ENCODE assay signal across 21 cellular contexts in the genomic region with DNA sequence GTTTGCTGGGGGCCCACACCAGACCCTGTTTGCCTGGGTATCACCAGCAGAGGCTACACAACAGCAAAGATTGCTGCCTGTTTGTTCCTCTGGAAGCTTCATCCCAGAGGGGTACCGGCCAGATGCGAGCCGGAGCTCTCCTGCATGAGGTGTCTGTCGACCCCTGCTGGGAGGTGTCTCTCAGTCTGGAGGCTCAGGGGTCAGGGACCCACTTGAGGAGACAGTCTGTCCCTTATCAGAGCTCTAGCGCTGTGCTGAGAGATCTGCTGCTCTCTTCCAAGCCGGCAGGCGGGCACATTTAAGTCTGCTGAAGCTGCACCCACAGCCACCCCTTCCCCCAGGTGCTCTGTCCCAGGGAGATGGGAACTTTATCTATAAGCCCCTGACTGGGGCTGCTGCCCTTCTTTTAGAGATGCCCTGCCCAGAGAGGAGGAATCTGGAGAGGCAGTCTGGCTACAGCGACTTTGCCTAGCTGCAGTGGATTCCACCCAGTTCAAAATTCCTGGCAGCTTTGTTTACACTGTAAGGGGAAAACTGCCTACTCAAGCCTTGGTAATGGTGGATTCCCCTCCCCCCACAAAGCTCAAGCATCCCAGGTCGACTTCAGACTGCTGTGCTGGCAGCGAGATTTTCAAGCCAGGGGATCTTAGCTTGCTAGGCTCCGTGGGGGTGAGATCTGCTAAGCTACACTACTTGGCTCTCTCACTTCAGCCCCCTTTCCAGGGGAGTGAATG.
DNase-seq lines count a peak whose midpoint lies in the region; ATAC-seq and TF ChIP-seq lines count a peak whose summit lies in the region.
"Had no signal": no experiment of that assay in that cellular context is flagged by ENCODE, and none has a peak within 500 bp of the region (broad histone marks: within the 10 kb centered on the region; RNA-seq: fewer than 3 reads in every experiment).

No MANE protein-coding gene starts in this region.

- TF ChIP-seq EP300 in transverse colon (IDR thresholded peaks at IDR 0.05; ENCODE audit: low read depth), result no peak

- H3T11ph ChIP-seq in H9 (ENCODE audit: low read length), result no peak overlapping the region

- H3K9ac ChIP-seq in H9 (ENCODE audit: extremely low read depth, insufficient read length, low read length), result no peak overlapping the region
- H3K9ac ChIP-seq in mesendoderm (ENCODE audit: low read length), result no peak overlapping the region
- H3K9ac ChIP-seq: BLaER1 treated with 17β-estradiol and CSF1 and Interleukin-3, amounts not matched to agents 10 nM and 100 nM; SK-N-SH had no signal

- peaks cover 13 to 27% of the 10 kb centered on the region in 2 experiments; a peak in 4 of 5 replicates for H3K9me3 Mint-ChIP-seq in H9
- H3K9me3 Mint-ChIP-seq in activated T-helper 1 cell treated with anti-CD3 and anti-CD28 coated beads, Interleukin-12 subunit alpha, Interleukin-12 subunit beta, Interleukin-2, Interleukin-4 antibody, amounts not matched to agents 30 ng/mL and 10 ng/mL and 1 ng/mL, durations not matched to agents 14 hours and 24 hours and 36 hours, result no peaks in the 10 kb centered on the region

- TF ChIP-seq POLR2A in transverse colon (IDR thresholded peaks at IDR 0.05), result no peak

- no peaks in the 10 kb centered on the region for H3K79me1 ChIP-seq in H9 (ENCODE audit: insufficient read depth, low read depth, low read length, poor library complexity, severe bottlenecking)
- H3K79me1 ChIP-seq in mesendoderm (ENCODE audit: low read length), result no peaks in the 10 kb centered on the region

- no peak overlapping the region for H2BK20ac ChIP-seq in H9 (ENCODE audit: low read depth, low read length, poor library complexity, severe bottlenecking)

- H3K23ac ChIP-seq in H9 (ENCODE audit: insufficient read length, low read depth, low read length), result no peak overlapping the region
- H3K23ac ChIP-seq in mesendoderm (ENCODE audit: low read length), result no peak overlapping the region

- H3K4me3 ChIP-seq in iPS DF 6.9 (ENCODE audit: low read length) (no peak overlapping the region), mesendoderm (ENCODE audit: low read length) (no peak overlapping the region), transverse colon (no peak overlapping the region)
- H3K4me3 ChIP-seq: A549; BLaER1 treated with 17β-estradiol and CSF1 and Interleukin-3, amounts not matched to agents 10 nM and 100 nM; K562 had no signal

- H2AK5ac ChIP-seq in H9 (ENCODE audit: insufficient read length, low read length), result no peak overlapping the region
- no peak overlapping the region for H2AK5ac ChIP-seq in mesendoderm (ENCODE audit: low read length)

- in situ Hi-C loops in transverse colon (cut with MboI; ENCODE audit: low pct_ligation_motif_present in 1 of 4, low pct_unique_long_range_greater_than_20kb in 1 of 4, low sequenced_read_pairs in 3 of 4), result no loop called here

- H3K36me3 ChIP-seq in iPS DF 6.9 (ENCODE audit: control insufficient read depth, insufficient read depth, low read length), result no peaks in the 10 kb centered on the region
- H3K36me3 ChIP-seq in mesendoderm (ENCODE audit: control insufficient read depth, insufficient read depth, low read length), result no peaks in the 10 kb centered on the region
- no peaks in the 10 kb centered on the region for H3K36me3 ChIP-seq in transverse colon
- H3K36me3 ChIP-seq: BLaER1 treated with 17β-estradiol and CSF1 and Interleukin-3, amounts not matched to agents 10 nM and 100 nM had no signal

- no peak overlapping the region for H3K4me3 Mint-ChIP-seq in H9
- no peak overlapping the region for H3K4me3 Mint-ChIP-seq in activated T-helper 1 cell treated with anti-CD3 and anti-CD28 coated beads, Interleukin-12 subunit alpha, Interleukin-12 subunit beta, Interleukin-2, Interleukin-4 antibody, amounts not matched to agents 30 ng/mL and 10 ng/mL and 1 ng/mL, durations not matched to agents 14 hours and 24 hours and 36 hours
- H3K4me3 Mint-ChIP-seq: CD8-positive, alpha-beta memory T cell had no signal

- no peaks in the 10 kb centered on the region for H3K9me3 ChIP-seq in H9 (ENCODE audit: control insufficient read depth, low read depth, low read length)
- H3K9me3 ChIP-seq in iPS DF 6.9 (ENCODE audit: control insufficient read depth, insufficient read depth, low read length), result no peaks in the 10 kb centered on the region
- no peaks in the 10 kb centered on the region for H3K9me3 ChIP-seq in transverse colon
- H3K9me3 ChIP-seq: A549, SK-N-SH had no signal

- ATAC-seq in HG02938 (IDR thresholded peaks at IDR 0.05; ENCODE audit: unreplicated experiment), result no peak
- ATAC-seq in GM18870 (IDR thresholded peaks at IDR 0.05; ENCODE audit: unreplicated experiment), result no peak
- ATAC-seq: A549, K562 had no signal

- no peaks in the 10 kb centered on the region for H3K27me3 ChIP-seq in H9 (ENCODE audit: insufficient read depth, low read length)
- no peaks in the 10 kb centered on the region for H3K27me3 ChIP-seq in iPS DF 6.9 (ENCODE audit: control insufficient read depth, insufficient read depth, low read length)
- H3K27me3 ChIP-seq in mesendoderm (ENCODE audit: insufficient read depth, low read length, poor library complexity), result no peaks in the 10 kb centered on the region
- no peaks in the 10 kb centered on the region for H3K27me3 ChIP-seq in transverse colon
- H3K27me3 ChIP-seq: BLaER1 treated with 17β-estradiol and CSF1 and Interleukin-3, amounts not matched to agents 10 nM and 100 nM had no signal

- H2BK5ac ChIP-seq in H9 (ENCODE audit: insufficient read length, low read length) (no peak overlapping the region), mesendoderm (ENCODE audit: low read length) (no peak overlapping the region)

- no peak overlapping the region for H4K91ac ChIP-seq in H9 (ENCODE audit: insufficient read length, low read depth, low read length)

- H3K18ac ChIP-seq in H9 (ENCODE audit: insufficient read length, low read depth, low read length) (no peak overlapping the region), mesendoderm (ENCODE audit: low read length) (no peak overlapping the region)

- H3K27ac Mint-ChIP-seq in H9, result peak overlapping the region in 2 of 3 experiments; percentile 64 to 79; a peak in 4 of 7 replicates
- no peak overlapping the region for H3K27ac Mint-ChIP-seq in activated T-helper 1 cell treated with anti-CD3 and anti-CD28 coated beads, Interleukin-12 subunit alpha, Interleukin-12 subunit beta, Interleukin-2, Interleukin-4 antibody, amounts not matched to agents 30 ng/mL and 10 ng/mL and 1 ng/mL, durations not matched to agents 14 hours and 24 hours and 36 hours
- H3K27ac Mint-ChIP-seq: CD8-positive, alpha-beta memory T cell had no signal

- H3K27ac ChIP-seq in H9 (ENCODE audit: insufficient read length, low read depth, low read length) (no peak overlapping the region), iPS DF 6.9 (ENCODE audit: low read length) (no peak overlapping the region), mesendoderm (ENCODE audit: low read depth, low read length) (no peak overlapping the region), transverse colon (no peak overlapping the region)
- H3K27ac ChIP-seq: A549; BLaER1 treated with 17β-estradiol and CSF1 and Interleukin-3, amounts not matched to agents 10 nM and 100 nM had no signal

- peaks cover 7 to 39% (median 24%) of the 10 kb centered on the region in 3 experiments for H3K36me3 Mint-ChIP-seq in H9 (ENCODE audit: insufficient read depth in 1 of 3, low read depth in 3 of 3)
- H3K36me3 Mint-ChIP-seq in activated T-helper 1 cell treated with anti-CD3 and anti-CD28 coated beads, Interleukin-12 subunit alpha, Interleukin-12 subunit beta, Interleukin-2, Interleukin-4 antibody, amounts not matched to agents 30 ng/mL and 10 ng/mL and 1 ng/mL, durations not matched to agents 14 hours and 24 hours and 36 hours (ENCODE audit: low read depth), result no peaks in the 10 kb centered on the region
- H3K36me3 Mint-ChIP-seq: CD8-positive, alpha-beta memory T cell had no signal

- H2BK120ac ChIP-seq in H9 (ENCODE audit: low read depth, low read length, poor library complexity, severe bottlenecking), result no peak overlapping the region
- no peak overlapping the region for H2BK120ac ChIP-seq in mesendoderm (ENCODE audit: low read depth, low read length)

- no peak overlapping the region for H2AFZ ChIP-seq in H9 (ENCODE audit: low read length)

- H3K4me1 ChIP-seq in H9 (ENCODE audit: insufficient read depth, low read length), result peaks cover 4% of the 10 kb centered on the region; the same call in 1 of the 2 replicates
- H3K4me1 ChIP-seq in iPS DF 6.9 (ENCODE audit: control insufficient read depth, insufficient read depth, low read length), result no peaks in the 10 kb centered on the region; the same call in 1 of the 2 replicates
- no peaks in the 10 kb centered on the region for H3K4me1 ChIP-seq in mesendoderm (ENCODE audit: control insufficient read depth, low read depth, low read length)
- no peaks in the 10 kb centered on the region for H3K4me1 ChIP-seq in transverse colon
- H3K4me1 ChIP-seq: A549; BLaER1 treated with 17β-estradiol and CSF1 and Interleukin-3, amounts not matched to agents 10 nM and 100 nM had no signal

- no peak overlapping the region for H4K8ac ChIP-seq in H9 (replicated peaks; ENCODE audit: insufficient read length, low read depth, low read length)
- no peak overlapping the region for H4K8ac ChIP-seq in mesendoderm (ENCODE audit: low read depth, low read length)

- no peak overlapping the region for H2BK15ac ChIP-seq in H9 (ENCODE audit: low read depth, low read length)
- no peak overlapping the region for H2BK15ac ChIP-seq in mesendoderm (replicated peaks; ENCODE audit: low read depth)

- H4K5ac ChIP-seq in H9 (ENCODE audit: insufficient read length, low read depth, low read length) (no peak overlapping the region), mesendoderm (ENCODE audit: low read length) (no peak overlapping the region)

- no CpG with 5 or more reads among the region's 11 CpGs for WGBS in H9 (ENCODE audit: extremely low coverage, insufficient read length, low lambda C conversion rate)
- WGBS in iPS DF 6.9 (ENCODE audit: insufficient coverage, insufficient read length), result no CpG with 5 or more reads among the region's 11 CpGs
- WGBS in mesendoderm (ENCODE audit: extremely low coverage, insufficient coverage, low lambda C conversion rate), result no CpG with 5 or more reads among the region's 11 CpGs
- 78% methylated on average over 11 of the region's 11 CpGs; no CpG with 5 or more reads in 1 of the 2 donors for WGBS in transverse colon (ENCODE audit: low coverage in 1 of 2), 2 donors

- H4K20me1 ChIP-seq in H9 (ENCODE audit: control insufficient read depth, insufficient read depth, insufficient read length), result no peaks in the 10 kb centered on the region
- H4K20me1 ChIP-seq: BLaER1 treated with 17β-estradiol and CSF1 and Interleukin-3, amounts not matched to agents 10 nM and 100 nM had no signal

- peak overlapping the region; percentile 55; the same call in 1 of the 2 replicates for H3K14ac ChIP-seq in H9 (ENCODE audit: insufficient read depth, low read length)

- H3K4me2 ChIP-seq in H9 (ENCODE audit: insufficient read depth, insufficient read length, low read length) (no peak overlapping the region), mesendoderm (ENCODE audit: low read length) (no peak overlapping the region)
- H3K4me2 ChIP-seq: A549; BLaER1 treated with 17β-estradiol and CSF1 and Interleukin-3, amounts not matched to agents 10 nM and 100 nM; SK-N-SH had no signal

- no peak overlapping the region for H3K4ac ChIP-seq in H9 (ENCODE audit: low read depth, low read length)
- no peak overlapping the region for H3K4ac ChIP-seq in mesendoderm (ENCODE audit: low read depth, low read length)

- H3K4me1 Mint-ChIP-seq in H9, result peaks cover 13 to 14% of the 10 kb centered on the region in 2 experiments
- no peaks in the 10 kb centered on the region for H3K4me1 Mint-ChIP-seq in activated T-helper 1 cell treated with anti-CD3 and anti-CD28 coated beads, Interleukin-12 subunit alpha, Interleukin-12 subunit beta, Interleukin-2, Interleukin-4 antibody, amounts not matched to agents 30 ng/mL and 10 ng/mL and 1 ng/mL, durations not matched to agents 14 hours and 24 hours and 36 hours (ENCODE audit: low read depth)
- H3K4me1 Mint-ChIP-seq: CD8-positive, alpha-beta memory T cell had no signal

- no peak overlapping the region for H2BK12ac ChIP-seq in H9 (ENCODE audit: insufficient read length, low read depth, low read length)

- TF ChIP-seq CTCF in H9 (conservative IDR thresholded peaks at IDR 0.05), result no peak
- TF ChIP-seq CTCF in transverse colon (IDR thresholded peaks at IDR 0.05), result no peak

- DNase-seq in H9 (peak; percentile 40), amniotic epithelial cell (ENCODE audit: low read depth) (peak; percentile 20), iPS DF 6.9 (ENCODE audit: low read depth, low spot score) (peak; percentile 18), mesendoderm (peak; percentile 77), transverse colon (no peak)
- DNase-seq in activated T-helper 1 cell treated with anti-CD3 and anti-CD28 coated beads, Interleukin-12 subunit alpha, Interleukin-12 subunit beta, Interleukin-2, Interleukin-4 antibody, amounts not matched to agents 30 ng/mL and 10 ng/mL and 1 ng/mL, durations not matched to agents 14 hours and 24 hours and 36 hours (ENCODE audit: low spot score), result no peak
- DNase-seq: CD8-positive, alpha-beta memory T cell; DMS53; NCI-H1092 treated with DMSO at 0.1 percent for 48 hours; NCI-H146; NCI-H2029 treated with DMSO at 0.1 percent for 48 hours; NCI-H446 treated with DMSO at 0.1 percent for 48 hours; NCI-H748 treated with DMSO at 0.1 percent for 48 hours; NK-92 treated with Interleukin-12 subunit alpha and Interleukin-12 subunit beta, amount 100 ng/mL, for 24 hours; SHP77; SK-N-SH had no signal

- intact Hi-C loops in transverse colon (cut with DNase I; ENCODE audit: low total_unique reads), result no loop called here
- intact Hi-C loops in activated T-helper 1 cell treated with anti-CD3 and anti-CD28 coated beads, Interleukin-12 subunit alpha, Interleukin-12 subunit beta, Interleukin-2, Interleukin-4 antibody, amounts not matched to agents 30 ng/mL and 10 ng/mL and 1 ng/mL, durations not matched to agents 14 hours and 24 hours and 36 hours (cut with micrococcal nuclease), result no loop called here

- H3K56ac ChIP-seq in H9 (ENCODE audit: insufficient read length, low read depth, low read length) (no peak overlapping the region), mesendoderm (ENCODE audit: low read length) (no peak overlapping the region)

- H3K79me2 ChIP-seq in H9 (ENCODE audit: insufficient read depth, low read length) (no peaks in the 10 kb centered on the region), mesendoderm (ENCODE audit: control insufficient read depth, insufficient read depth, low read length) (no peaks in the 10 kb centered on the region)

- no peaks in the 10 kb centered on the region for H3K23me2 ChIP-seq in H9 (ENCODE audit: insufficient read length, low read depth, low read length, poor library complexity, severe bottlenecking)

- H3K27me3 Mint-ChIP-seq in H9 (ENCODE audit: low read depth), result no peaks in the 10 kb centered on the region; the same call in 1 of the 2 replicates
- H3K27me3 Mint-ChIP-seq in activated T-helper 1 cell treated with anti-CD3 and anti-CD28 coated beads, Interleukin-12 subunit alpha, Interleukin-12 subunit beta, Interleukin-2, Interleukin-4 antibody, amounts not matched to agents 30 ng/mL and 10 ng/mL and 1 ng/mL, durations not matched to agents 14 hours and 24 hours and 36 hours (ENCODE audit: insufficient read depth), result no peaks in the 10 kb centered on the region

Comparison
In these comparisons a context has a peak if more than half of its experiments do, and no peak if none do; other contexts are left out.
1. DNase-seq: peak in H9 (single experiment), amniotic epithelial cell (single experiment), iPS DF 6.9 (single experiment) and mesendoderm (single experiment); none in transverse colon (single experiment) and activated T-helper 1 cell treated with anti-CD3 and anti-CD28 coated beads, Interleukin-12 subunit alpha, Interleukin-12 subunit beta, Interleukin-2, Interleukin-4 antibody, amounts not matched to agents 30 ng/mL and 10 ng/mL and 1 ng/mL, durations not matched to agents 14 hours and 24 hours and 36 hours (single experiment).